19 cellular contexts compared by ENCODE assay signal in genomic region chr5:53545744-53546143, GRCh38.
"Had no signal": no experiment of that assay in that cellular context is flagged by ENCODE, and none has a peak within 500 bp of the region (broad histone marks: within the 10 kb centered on the region; RNA-seq: fewer than 3 reads in every experiment).

No MANE protein-coding gene starts in this region.

- H3K4me1 ChIP-seq: esophagus squamous epithelium, heart right ventricle, spleen had no signal

- H3K27me3 ChIP-seq: esophagus squamous epithelium, foreskin keratinocyte, transverse colon had no signal

- H3K4me3 ChIP-seq: dorsolateral prefrontal cortex, esophagus squamous epithelium, heart right ventricle, lung, spleen, transverse colon had no signal

- ATAC-seq: activated CD4-positive, alpha-beta T cell treated with anti-CD3 and anti-CD28 coated beads for 36 hours; foreskin keratinocyte; heart right ventricle; left cardiac atrium; naive thymus-derived CD4-positive, alpha-beta T cell; sciatic nerve; stimulated activated naive B cell treated with anti-CD40 and anti-IgM and Interleukin-4, amounts not matched to agents 10 μg/mL and 1 μg/mL and 100 μg/mL, for 72 hours had no signal

- H3K27ac ChIP-seq: dorsolateral prefrontal cortex, esophagus squamous epithelium, foreskin keratinocyte, heart right ventricle, spleen, transverse colon had no signal

- DNase-seq: activated CD4-positive, alpha-beta memory T cell treated with anti-CD3 and anti-CD28 coated beads, Interleukin-2, amount 10 ng/mL, durations not matched to agents 7 days and 5 days; activated CD4-positive, alpha-beta T cell treated with anti-CD3 and anti-CD28 coated beads for 36 hours; activated naive CD8-positive, alpha-beta T cell treated with anti-CD3 and anti-CD28 coated beads, Interleukin-2, amount 10 ng/mL, durations not matched to agents 7 days and 5 days; anterior cingulate cortex; dorsolateral prefrontal cortex; esophagus squamous epithelium; foreskin keratinocyte; heart right ventricle; immature natural killer cell; left cardiac atrium; naive thymus-derived CD4-positive, alpha-beta T cell; spleen; stimulated activated CD4-positive, alpha-beta T cell treated with anti-CD3 and anti-CD28 coated beads, Interleukin-1b, Interleukin-23, amount 100 ng/mL, for 48 hours; stimulated activated naive B cell treated with anti-CD40 and anti-IgM and Interleukin-4, amounts not matched to agents 10 μg/mL and 1 μg/mL and 100 μg/mL, for 72 hours; substantia nigra; T-helper 2 cell; transverse colon had no signal

- H3K9me3 ChIP-seq: esophagus squamous epithelium, transverse colon had no signal

- H3K36me3 ChIP-seq: esophagus squamous epithelium, heart right ventricle, spleen, transverse colon had no signal
